In the genomic region with DNA sequence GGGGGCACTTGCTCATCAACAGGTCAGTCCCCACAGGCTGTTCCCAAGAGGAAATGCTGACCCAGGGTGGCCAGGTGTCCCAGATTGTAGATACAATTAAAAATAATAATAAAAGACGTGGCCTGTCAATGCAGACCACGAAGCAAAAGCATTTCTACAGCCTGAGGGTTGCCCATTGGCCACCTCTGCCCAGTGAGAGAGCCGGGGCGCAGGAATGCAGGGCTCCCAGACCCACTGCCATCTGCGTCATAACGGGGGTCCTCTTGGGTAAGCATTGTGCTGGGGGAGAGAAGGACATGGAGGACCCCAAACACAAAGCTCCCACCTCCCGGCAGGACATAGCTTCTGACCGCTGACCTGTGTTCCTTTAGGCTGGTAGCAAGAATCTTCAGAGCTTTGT, we compare ENCODE assay signal across 20 cellular contexts.
"Had no signal": no experiment of that assay in that cellular context is flagged by ENCODE, and none has a peak within 500 bp of the region (broad histone marks: within the 10 kb centered on the region; RNA-seq: fewer than 3 reads in every experiment).

No MANE protein-coding gene starts in this region.

- H3K27ac ChIP-seq: adrenal gland, epithelial cell of prostate, WERI-Rb-1 had no signal

- H3K27me3 ChIP-seq: adrenal gland, body of pancreas had no signal

- DNase-seq: activated B cell treated with CpG ODN at 0.5 μM for 24 hours; activated CD4-positive, alpha-beta memory T cell treated with anti-CD3 and anti-CD28 coated beads, Interleukin-2, amount 10 ng/mL, durations not matched to agents 7 days and 5 days; activated CD4-positive, alpha-beta T cell treated with anti-CD3 and anti-CD28 coated beads for 36 hours; activated CD4-positive, alpha-beta T cell treated with anti-CD3 and anti-CD28 coated beads, Interleukin-2, amount 10 ng/mL, durations not matched to agents 7 days and 5 days; activated CD4-positive, alpha-beta T cell treated with anti-CD3 and anti-CD28 coated beads, Interleukin-2, amount 50 U/mL, for 4 hours; activated effector memory CD4-positive, alpha-beta T cell treated with anti-CD3 and anti-CD28 coated beads, Interleukin-2, amount 50 U/mL, for 16 hours; activated naive CD4-positive, alpha-beta T cell treated with anti-CD3 and anti-CD28 coated beads for 36 hours; activated naive CD8-positive, alpha-beta T cell treated with anti-CD3 and anti-CD28 coated beads for 36 hours; activated naive CD8-positive, alpha-beta T cell treated with anti-CD3 and anti-CD28 coated beads, Interleukin-2, amount 50 U/mL, for 24 hours; activated T-cell treated with anti-CD3 and anti-CD28 coated beads, Interleukin-2, amount 50 U/mL, for 1 hour; activated T-cell treated with anti-CD3 and anti-CD28 coated beads, Interleukin-2, amount 50 U/mL, for 48 hours; amygdala; body of pancreas; caudate nucleus; effector CD8-positive, alpha-beta T cell; foreskin fibroblast; T-helper 2 cell; WERI-Rb-1 had no signal

- H3K36me3 ChIP-seq: adrenal gland, WERI-Rb-1 had no signal

- H3K4me3 ChIP-seq: adrenal gland, body of pancreas had no signal

- H3K9me3 ChIP-seq: adrenal gland, body of pancreas had no signal

- H3K4me1 ChIP-seq: adrenal gland, body of pancreas had no signal
